5 cellular contexts compared by ENCODE assay signal in the genomic region with DNA sequence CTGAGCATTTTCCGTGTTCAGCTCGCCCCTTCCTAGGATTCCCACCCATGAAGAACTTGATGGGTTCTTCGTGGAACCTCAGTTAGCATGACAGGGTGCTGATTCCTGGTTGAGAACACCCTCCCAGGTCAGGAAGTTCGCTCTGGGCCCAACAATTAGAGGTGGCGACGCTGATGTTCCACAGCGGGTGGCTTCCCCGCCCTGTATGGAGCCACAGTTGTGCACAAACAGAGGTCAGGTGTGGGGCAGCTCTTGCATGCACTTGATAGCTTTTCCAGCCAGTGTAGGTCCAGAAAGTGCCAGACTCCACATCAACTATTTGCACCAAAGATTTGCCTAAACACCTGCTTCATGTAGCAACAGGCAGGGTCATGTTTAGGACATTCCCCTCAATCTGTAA.
"Had no signal": no experiment of that assay in that cellular context is flagged by ENCODE, and none has a peak within 500 bp of the region (broad histone marks: within the 10 kb centered on the region; RNA-seq: fewer than 3 reads in every experiment).

No MANE protein-coding gene starts in this region.

- H3K4me3 ChIP-seq: GM23248 had no signal

- H2AFZ ChIP-seq: GM23248 had no signal

- DNase-seq: GM23248, GOT3, H7, HCEC 1CT, IMR-90 had no signal

- H3K9ac ChIP-seq: GM23248 had no signal

- H3K27ac ChIP-seq: GM23248 had no signal
